ENCODE assay signal across 11 cellular contexts in the genomic region with DNA sequence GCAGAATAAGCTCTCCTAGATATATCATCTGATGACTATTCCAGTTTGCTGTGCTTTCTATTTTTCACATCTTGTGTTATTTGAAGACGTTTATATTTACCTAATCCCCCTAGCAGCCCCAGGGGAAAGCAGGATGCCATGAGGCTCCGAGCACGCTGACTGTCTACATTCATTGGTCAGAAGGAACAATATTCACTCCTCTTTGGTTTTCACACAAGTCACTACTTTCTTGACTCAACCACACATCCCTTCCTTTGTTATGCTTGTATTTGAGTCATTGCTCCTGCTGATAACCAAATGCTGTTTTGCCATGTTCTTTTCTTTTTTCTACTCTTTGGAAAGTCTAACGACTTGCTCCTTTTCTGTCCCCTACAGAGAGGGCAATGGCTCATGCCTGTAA.
DNase-seq lines count a peak whose midpoint lies in the region; ATAC-seq and TF ChIP-seq lines count a peak whose summit lies in the region.
"Had no signal": no experiment of that assay in that cellular context is flagged by ENCODE, and none has a peak within 500 bp of the region (broad histone marks: within the 10 kb centered on the region; RNA-seq: fewer than 3 reads in every experiment).

No MANE protein-coding gene starts in this region.

- TF ChIP-seq CTCF in astrocyte of the spinal cord (IDR thresholded peaks at IDR 0.05; ENCODE audit: low read depth, low read length) = no peak
- no peak for TF ChIP-seq CTCF in natural killer cell (IDR thresholded peaks at IDR 0.05)

- intact Hi-C loops in natural killer cell (cut with micrococcal nuclease) = loop anchor here (2.0 to 5.0 kb wide), 2 partner anchors 88 to 148 kb away; no protein-coding TSS in a partner anchor

- in situ Hi-C loops in astrocyte of the spinal cord (cut with HindIII; ENCODE audit: low sequenced_read_pairs) = no loop called here

- peaks cover 3% of the 10 kb centered on the region for H3K36me3 Mint-ChIP-seq in IgD-negative memory B cell
- H3K36me3 Mint-ChIP-seq in natural killer cell = no peaks in the 10 kb centered on the region

- no peaks in the 10 kb centered on the region for H4K20me1 ChIP-seq in BLaER1 treated with 17β-estradiol and CSF1 and Interleukin-3, amounts not matched to agents 10 nM and 100 nM

- peak overlapping the region in 7 of 11 experiments; percentile 9 to 75 (median 61); a peak in 14 of 22 replicates for H3K27ac ChIP-seq in BLaER1 treated with 17β-estradiol and CSF1 and Interleukin-3, amounts not matched to agents 10 nM and 100 nM

- H3K4me3 ChIP-seq in BLaER1 treated with 17β-estradiol and CSF1 and Interleukin-3, amounts not matched to agents 10 nM and 100 nM = no peak overlapping the region; a peak in 1 of 20 replicates
- no peak overlapping the region for H3K4me3 ChIP-seq in astrocyte of the spinal cord (ENCODE audit: low read depth, low read length)

- H3K4me3 Mint-ChIP-seq in IgD-negative memory B cell (peak overlapping the region in 3 of 4 donors; percentile 23 to 85 (median 56)), natural killer cell (peak overlapping the region; percentile 76)
- H3K4me3 Mint-ChIP-seq: neural crest cell had no signal

- no peaks in the 10 kb centered on the region for H3K27me3 ChIP-seq in BLaER1 treated with 17β-estradiol and CSF1 and Interleukin-3, amounts not matched to agents 10 nM and 100 nM

- H3K36me3 ChIP-seq in BLaER1 treated with 17β-estradiol and CSF1 and Interleukin-3, amounts not matched to agents 10 nM and 100 nM = no peaks in the 10 kb centered on the region

- H3K27ac Mint-ChIP-seq in IgD-negative memory B cell = peak overlapping the region; percentile 13 to 71 (median 17)
- H3K27ac Mint-ChIP-seq in natural killer cell = peak overlapping the region; percentile 87 to 89

- H3K9ac ChIP-seq in BLaER1 treated with 17β-estradiol and CSF1 and Interleukin-3, amounts not matched to agents 10 nM and 100 nM = no peak overlapping the region

- H3K4me1 ChIP-seq in BLaER1 treated with 17β-estradiol and CSF1 and Interleukin-3, amounts not matched to agents 10 nM and 100 nM = peaks cover 20 to 42% (median 28%) of the 10 kb centered on the region in 10 experiments; a peak in 19 of 20 replicates

- H3K4me2 ChIP-seq in BLaER1 treated with 17β-estradiol and CSF1 and Interleukin-3, amounts not matched to agents 10 nM and 100 nM = peak overlapping the region; percentile 11 to 87 (median 73); a peak in 18 of 22 replicates

- ATAC-seq in natural killer cell (peak; percentile 77 to 87 (median 83)), HG03342 (IDR thresholded peaks at IDR 0.05; ENCODE audit: unreplicated experiment) (no peak)

- H3K4me1 Mint-ChIP-seq in IgD-negative memory B cell (peaks cover 38 to 54% (median 42%) of the 10 kb centered on the region in 3 donors), natural killer cell (peaks cover 68% of the 10 kb centered on the region in 2 donors)
- H3K4me1 Mint-ChIP-seq: neural crest cell had no signal

- H3K27me3 Mint-ChIP-seq in IgD-negative memory B cell (no peaks in the 10 kb centered on the region), natural killer cell (ENCODE audit: low read depth in 2 of 2) (no peaks in the 10 kb centered on the region)

- H3K9me3 Mint-ChIP-seq in IgD-negative memory B cell = no peaks in the 10 kb centered on the region
- H3K9me3 Mint-ChIP-seq in natural killer cell = no peaks in the 10 kb centered on the region
- H3K9me3 Mint-ChIP-seq: neural crest cell had no signal

- DNase-seq in astrocyte of the spinal cord (ENCODE audit: low read depth, low spot score) = peak; percentile 93
- DNase-seq in natural killer cell = no peak
- DNase-seq in DMS53 (lab: John Stamatoyannopoulos, UW) = no peak
- DNase-seq in central memory CD4-positive, alpha-beta T cell = no peak
- DNase-seq in HT-29 (ENCODE audit: low spot score) = no peak
- DNase-seq: activated gamma-delta T cell treated with Interleukin-2 at 50 U/mL for 16 hours, GDM1 had no signal

- H3K9me3 ChIP-seq in BLaER1 treated with 17β-estradiol and CSF1 and Interleukin-3, amounts not matched to agents 10 nM and 100 nM (replicated peaks in 1 of 11) = no peaks in the 10 kb centered on the region
